ENCODE assay signal across 8 cellular contexts in the genomic region with DNA sequence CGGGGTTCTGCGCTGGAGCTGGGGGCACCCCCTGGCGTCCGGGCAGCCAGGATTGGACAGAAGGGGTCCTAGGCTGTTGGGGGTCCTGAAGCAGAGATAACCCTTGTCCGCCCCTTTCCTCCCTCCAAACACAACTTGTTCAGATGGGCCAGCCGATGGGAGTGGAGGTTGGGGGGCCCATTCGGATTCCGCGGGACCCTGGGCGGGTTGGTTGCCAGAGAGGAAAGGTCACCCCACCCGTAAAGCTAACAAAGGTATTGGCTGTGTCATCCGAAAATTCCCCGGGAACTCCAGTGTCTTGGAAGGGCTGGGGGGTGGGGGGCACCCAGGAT. TPM values are rescaled to one million over a fixed set of nuclear protein-coding genes. Genes with fewer than 3 reads are reported as not detected.
DNase-seq lines count a peak whose midpoint lies in the region; ATAC-seq, FAIRE-seq and TF ChIP-seq lines count a peak whose summit lies in the region.

No MANE protein-coding gene starts in this region.

- in situ Hi-C loops in transverse colon (cut with MboI; ENCODE audit: low pct_ligation_motif_present in 1 of 4, low pct_unique_long_range_greater_than_20kb in 1 of 4, low sequenced_read_pairs in 3 of 4) = no loop called here

- FAIRE-seq in small intestine (lab: Jason Lieb, UNC) = no peak

- peak overlapping the region; percentile 59 for H3K4me3 Mint-ChIP-seq in activated naive CD4-positive, alpha-beta T cell treated with anti-CD3 and anti-CD28 coated beads, Interleukin-2, amount 50 U/mL, for 24 hours
- H3K4me3 Mint-ChIP-seq in activated naive CD8-positive, alpha-beta T cell treated with anti-CD3 and anti-CD28 coated beads, Interleukin-2, amount 50 U/mL, for 24 hours = peak overlapping the region; percentile 32

- peak overlapping the region; percentile 77 for H3K4me3 ChIP-seq in lower lobe of right lung
- peak overlapping the region in 3 of 4 donors; percentile 53 to 62 (median 56) for H3K4me3 ChIP-seq in transverse colon
- H3K4me3 ChIP-seq in small intestine (ENCODE audit: low read depth in 1 of 2, low read length in 2 of 2) = peak overlapping the region in 1 of 2 donors; percentile 77

- peaks cover 30% of the 10 kb centered on the region for H3K4me1 ChIP-seq in lower lobe of right lung
- H3K4me1 ChIP-seq in transverse colon = peaks cover 8 to 31% (median 22%) of the 10 kb centered on the region in 4 donors
- H3K4me1 ChIP-seq in small intestine (ENCODE audit: control insufficient read depth in 2 of 2, insufficient read depth in 1 of 2, low read depth in 1 of 2, low read length in 1 of 2) = no peaks in the 10 kb centered on the region

- H3K27me3 ChIP-seq in lower lobe of right lung (ENCODE audit: low read depth) = peaks cover 50% of the 10 kb centered on the region
- H3K27me3 ChIP-seq in transverse colon = peaks cover 10% of the 10 kb centered on the region
- H3K27me3 ChIP-seq in small intestine (ENCODE audit: control insufficient read depth in 2 of 2, insufficient read depth in 2 of 2, low read length in 2 of 2) = peaks cover 0 to 7% of the 10 kb centered on the region in 2 donors

- no peaks in the 10 kb centered on the region for H3K36me3 Mint-ChIP-seq in activated naive CD4-positive, alpha-beta T cell treated with anti-CD3 and anti-CD28 coated beads, Interleukin-2, amount 50 U/mL, for 24 hours
- H3K36me3 Mint-ChIP-seq in activated naive CD8-positive, alpha-beta T cell treated with anti-CD3 and anti-CD28 coated beads, Interleukin-2, amount 50 U/mL, for 24 hours (ENCODE audit: low read depth) = no peaks in the 10 kb centered on the region

- DNase-seq in activated naive CD4-positive, alpha-beta T cell treated with Interleukin-2 at 50 U/mL for 16 hours = no peak
- DNase-seq in activated naive CD8-positive, alpha-beta T cell treated with anti-CD3 and anti-CD28 coated beads, Interleukin-2, amount 50 U/mL, for 24 hours = no peak
- no peak for DNase-seq in lower lobe of right lung
- no peak for DNase-seq in transverse colon
- no peak for DNase-seq in stimulated activated naive CD4-positive, alpha-beta T cell treated with Interleukin-2 at 50 U/mL for 16 hours (lab: John Stamatoyannopoulos, UW)
- no peak for DNase-seq in small intestine

- H3K27ac Mint-ChIP-seq in activated naive CD4-positive, alpha-beta T cell treated with anti-CD3 and anti-CD28 coated beads, Interleukin-2, amount 50 U/mL, for 24 hours = no peak overlapping the region
- no peak overlapping the region for H3K27ac Mint-ChIP-seq in activated naive CD8-positive, alpha-beta T cell treated with anti-CD3 and anti-CD28 coated beads, Interleukin-2, amount 50 U/mL, for 24 hours

- H3K9me3 ChIP-seq in lower lobe of right lung = no peaks in the 10 kb centered on the region
- H3K9me3 ChIP-seq in transverse colon = no peaks in the 10 kb centered on the region
- no peaks in the 10 kb centered on the region for H3K9me3 ChIP-seq in small intestine (ENCODE audit: control insufficient read depth, low read depth)

- TF ChIP-seq CTCF in lower lobe of right lung (IDR thresholded peaks at IDR 0.05) = no peak
- TF ChIP-seq CTCF in transverse colon (IDR thresholded peaks at IDR 0.05) = no peak

- 25% methylated on average over 13 of the region's 13 CpGs; no CpG with 5 or more reads in 1 of the 2 donors for WGBS in transverse colon (ENCODE audit: low coverage in 1 of 2), 2 donors
- WGBS in small intestine, 3 donors = 7 to 23% (median 13%) methylated on average over 13 of the region's 13 CpGs

- intact Hi-C loops in lower lobe of right lung (cut with DNase I) (no loop called here), transverse colon (cut with DNase I; ENCODE audit: low total_unique reads) (loop anchor here (5.0 to 10.0 kb wide), 2 partner anchors 60 to 968 kb away; no protein-coding TSS in a partner anchor)

- no peak for TF ChIP-seq EP300 in transverse colon (IDR thresholded peaks at IDR 0.05; ENCODE audit: low read depth)

- peaks cover 15% of the 10 kb centered on the region for H3K27me3 Mint-ChIP-seq in activated naive CD4-positive, alpha-beta T cell treated with anti-CD3 and anti-CD28 coated beads, Interleukin-2, amount 50 U/mL, for 24 hours
- peaks cover 54% of the 10 kb centered on the region for H3K27me3 Mint-ChIP-seq in activated naive CD8-positive, alpha-beta T cell treated with anti-CD3 and anti-CD28 coated beads, Interleukin-2, amount 50 U/mL, for 24 hours

- H3K9me3 Mint-ChIP-seq in activated naive CD4-positive, alpha-beta T cell treated with anti-CD3 and anti-CD28 coated beads, Interleukin-2, amount 50 U/mL, for 24 hours = no peaks in the 10 kb centered on the region
- no peaks in the 10 kb centered on the region for H3K9me3 Mint-ChIP-seq in activated naive CD8-positive, alpha-beta T cell treated with anti-CD3 and anti-CD28 coated beads, Interleukin-2, amount 50 U/mL, for 24 hours

- no peak overlapping the region for H3K27ac ChIP-seq in lower lobe of right lung
- peak overlapping the region; percentile 77 to 86 (median 82) for H3K27ac ChIP-seq in transverse colon
- H3K27ac ChIP-seq in small intestine (ENCODE audit: low read depth in 1 of 2, low read length in 1 of 2) = no peak overlapping the region

- ATAC-seq in activated naive CD8-positive, alpha-beta T cell treated with anti-CD3 and anti-CD28 coated beads, Interleukin-2, amount 50 U/mL, for 24 hours = no peak
- no peak for ATAC-seq in lower lobe of right lung
- no peak for ATAC-seq in GM21381 (IDR thresholded peaks at IDR 0.05; ENCODE audit: unreplicated experiment)

- H3K36me3 ChIP-seq in lower lobe of right lung = no peaks in the 10 kb centered on the region
- no peaks in the 10 kb centered on the region for H3K36me3 ChIP-seq in transverse colon
- no peaks in the 10 kb centered on the region for H3K36me3 ChIP-seq in small intestine (ENCODE audit: control insufficient read depth in 2 of 2, insufficient read depth in 2 of 2, low read length in 2 of 2)

- H3K4me1 Mint-ChIP-seq in activated naive CD4-positive, alpha-beta T cell treated with anti-CD3 and anti-CD28 coated beads, Interleukin-2, amount 50 U/mL, for 24 hours = peaks cover 4% of the 10 kb centered on the region
- peaks cover 4% of the 10 kb centered on the region for H3K4me1 Mint-ChIP-seq in activated naive CD8-positive, alpha-beta T cell treated with anti-CD3 and anti-CD28 coated beads, Interleukin-2, amount 50 U/mL, for 24 hours

- no peak for TF ChIP-seq POLR2A in transverse colon (IDR thresholded peaks at IDR 0.05)

RNA-seq across cellular contexts. Expression of gene FAM222A, which starts 1.3 kb away (rescaled TPM):
- 2.4 TPM for total RNA-seq in lower lobe of right lung
- 1 to 10 TPM; 1.4 to 3.0 (median 1.8) TPM for total RNA-seq in transverse colon
- polyA plus RNA-seq in small intestine = 1 to 10 TPM; 1.6 to 7.5 (median 3.4) TPM

Comparison
In these comparisons a context has a peak if more than half of its experiments do, and no peak if none do; other contexts are left out.
1. H3K27ac ChIP-seq: peak in transverse colon (4 of 4); none in lower lobe of right lung (single experiment) and small intestine (0 of 2).